8 cellular contexts compared by ENCODE assay signal in the genomic region with DNA sequence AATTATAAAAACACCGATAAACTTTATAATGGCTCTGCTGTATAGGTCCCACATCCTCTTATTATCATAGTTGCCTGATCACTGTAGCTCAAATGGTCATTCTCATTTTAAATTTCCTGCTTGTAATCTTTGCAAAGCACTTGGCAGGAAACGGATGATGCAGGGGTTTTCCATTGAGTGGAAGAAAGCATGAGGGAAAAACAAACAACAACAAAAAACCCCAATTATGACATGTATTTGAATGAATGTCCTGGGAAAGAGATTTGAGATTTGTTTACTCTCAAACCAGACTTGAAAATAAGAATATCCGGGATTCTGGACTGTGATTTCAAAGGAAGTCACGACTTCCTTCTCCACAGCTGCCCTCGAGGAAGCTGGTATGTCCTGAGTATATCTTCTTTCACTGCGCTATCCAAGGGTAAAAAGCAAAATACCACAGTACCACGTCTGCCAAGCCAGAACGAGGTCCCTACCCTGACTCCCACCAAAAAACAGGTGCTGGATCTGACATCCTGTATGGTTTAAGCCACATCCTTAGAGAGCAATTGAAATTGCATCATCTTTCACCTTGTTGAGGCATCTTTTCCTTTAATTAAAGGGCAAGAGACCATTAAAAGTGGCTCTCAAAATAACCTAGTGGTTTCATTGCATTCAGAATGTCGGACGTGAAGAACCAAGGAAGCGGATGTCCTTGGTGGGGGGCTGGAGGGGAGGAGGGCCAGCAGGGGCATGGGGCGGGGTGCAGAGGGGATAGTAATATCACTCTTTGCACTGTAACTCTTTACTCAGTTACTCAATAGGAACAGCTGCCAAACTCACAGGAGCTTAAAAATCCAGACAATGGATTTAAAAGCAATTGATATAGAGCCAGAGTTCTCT. TPM values are rescaled to one million over a fixed set of nuclear protein-coding genes. Genes with fewer than 3 reads are reported as not detected.
A peak's percentile ranks its signal among the peaks of the same experiment; 100 is the strongest.
DNase-seq lines count a peak whose midpoint lies in the region; ATAC-seq and TF ChIP-seq lines count a peak whose summit lies in the region.

No MANE protein-coding gene starts in this region.

- no peaks in the 10 kb centered on the region for H3K27me3 ChIP-seq in Peyer's patch

- H3K4me1 ChIP-seq in Peyer's patch = peaks cover 0 to 3% (median 0%) of the 10 kb centered on the region in 4 donors
- peaks cover 8% of the 10 kb centered on the region for H3K4me1 ChIP-seq in mesodermal cell (ENCODE audit: control insufficient read depth, insufficient read depth, low read length, poor library complexity, severe bottlenecking)

- H3K9me3 ChIP-seq in Peyer's patch (no peaks in the 10 kb centered on the region), mesodermal cell (ENCODE audit: control insufficient read depth, low read length) (no peaks in the 10 kb centered on the region)

- 63 to 80% methylated on average over 5 to 7 of the region's 12 CpGs for WGBS in mesodermal cell (ENCODE audit: insufficient coverage in 2 of 2), 2 experiments

- H3K36me3 ChIP-seq in Peyer's patch (no peaks in the 10 kb centered on the region), mesodermal cell (ENCODE audit: control insufficient read depth, insufficient read depth, low read length) (no peaks in the 10 kb centered on the region)

- ATAC-seq in GM19463 (IDR thresholded peaks at IDR 0.05; ENCODE audit: unreplicated experiment) = no peak

- H3K27ac ChIP-seq in Peyer's patch = peak overlapping the region; percentile 36 to 68 (median 52)
- H3K27ac ChIP-seq in coronary artery = peak overlapping the region in 1 of 2 donors; percentile 79
- peak overlapping the region; percentile 55 for H3K27ac ChIP-seq in mesodermal cell (ENCODE audit: low read depth, low read length, severe bottlenecking)

- H3K4me3 ChIP-seq in Peyer's patch = peak overlapping the region in 3 of 4 donors; percentile 27 to 45 (median 43)
- H3K4me3 ChIP-seq in coronary artery = peak overlapping the region; percentile 69
- no peak overlapping the region for H3K4me3 ChIP-seq in mesodermal cell (ENCODE audit: extremely low read depth, insufficient read depth, low read length, poor library complexity, severe bottlenecking)

- TF ChIP-seq POLR2A in Peyer's patch (IDR thresholded peaks at IDR 0.05) = no peak

- no peak for TF ChIP-seq CTCF in Peyer's patch (IDR thresholded peaks at IDR 0.05)
- TF ChIP-seq CTCF in coronary artery (IDR thresholded peaks at IDR 0.05) = no peak

- peak; percentile 34 for DNase-seq in stimulated activated CD4-positive, alpha-beta T cell treated with anti-CD3 and anti-CD28 coated beads, Interleukin-4, amount 100 ng/mL, for 24 hours
- no peak for DNase-seq in stimulated activated CD4-positive, alpha-beta T cell treated with anti-CD3 and anti-CD28 coated beads, Interleukin-4, amount 100 ng/mL, for 1 hour
- no peak for DNase-seq in Peyer's patch
- no peak for DNase-seq in coronary artery (ENCODE audit: low spot score)
- no peak for DNase-seq in NCI-H1694 (lab: John Stamatoyannopoulos, UW)
- DNase-seq in amniotic stem cell (lab: John Stamatoyannopoulos, UW) = no peak

RNA-seq across cellular contexts. Expression of gene TIPIN, which starts 13.5 kb away (rescaled TPM):
- total RNA-seq in Peyer's patch = 10 to 100 TPM in 1 of 4 donors, 1 to 10 TPM in 3; 2.6 to 10.6 (median 6.8) TPM
- 9.8 TPM for polyA plus RNA-seq in mesodermal cell (2013, experiment 1 of 2)
- 16.7 TPM for polyA plus RNA-seq in mesodermal cell (2013, experiment 2 of 2)

RNA-seq across cellular contexts. Expression of gene MAP2K1, which starts 16.7 kb away (rescaled TPM):
- 10 to 100 TPM; 12.7 to 47.9 (median 27.7) TPM for total RNA-seq in Peyer's patch
- polyA plus RNA-seq in mesodermal cell (2013, experiment 1 of 2) = 49.9 TPM
- 42.3 TPM for polyA plus RNA-seq in mesodermal cell (2013, experiment 2 of 2)
